ENCODE assay signal across 1 cellular context in the genomic region with DNA sequence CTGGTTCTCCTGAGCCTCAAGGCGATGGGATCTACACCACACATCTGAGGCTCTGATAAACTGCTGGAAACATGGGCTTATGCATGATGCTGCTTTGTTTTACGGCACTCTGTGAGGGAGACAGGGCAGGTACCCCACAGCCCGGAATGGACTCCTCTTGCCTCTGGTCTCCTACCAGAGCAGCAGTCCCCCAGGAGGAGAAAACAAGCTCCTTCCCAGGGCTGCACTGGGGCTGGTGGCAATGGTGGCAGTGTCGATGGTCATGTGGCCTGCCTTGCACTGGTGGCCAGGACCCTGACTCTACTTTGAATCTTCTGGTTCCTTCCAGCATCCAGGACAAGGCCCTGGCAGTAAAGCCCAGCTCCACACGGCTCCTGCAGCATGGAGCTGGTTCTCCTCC.
TF ChIP-seq lines count a peak whose summit lies in the region.

No MANE protein-coding gene starts in this region.

TF ChIP-seq in GM12878, 131 proteins besides CTCF, POLR2A, EP300 and RAD21:
- TF ChIP-seq HCFC1 (IDR thresholded peaks at IDR 0.05; ENCODE audit: low read length) (no peak), ETV6 (conservative IDR thresholded peaks at IDR 0.05 in 1 of 2, IDR thresholded peaks at IDR 0.05 in 1 of 2; ENCODE audit: borderline replicate concordance in 1 of 2, low read depth in 1 of 2) (no peak), ZNF217 (IDR thresholded peaks at IDR 0.05) (no peak), IKZF1 (conservative IDR thresholded peaks at IDR 0.05) (no peak), HDAC2 (IDR thresholded peaks at IDR 0.05) (no peak)
- TF ChIP-seq, protein P1, sequence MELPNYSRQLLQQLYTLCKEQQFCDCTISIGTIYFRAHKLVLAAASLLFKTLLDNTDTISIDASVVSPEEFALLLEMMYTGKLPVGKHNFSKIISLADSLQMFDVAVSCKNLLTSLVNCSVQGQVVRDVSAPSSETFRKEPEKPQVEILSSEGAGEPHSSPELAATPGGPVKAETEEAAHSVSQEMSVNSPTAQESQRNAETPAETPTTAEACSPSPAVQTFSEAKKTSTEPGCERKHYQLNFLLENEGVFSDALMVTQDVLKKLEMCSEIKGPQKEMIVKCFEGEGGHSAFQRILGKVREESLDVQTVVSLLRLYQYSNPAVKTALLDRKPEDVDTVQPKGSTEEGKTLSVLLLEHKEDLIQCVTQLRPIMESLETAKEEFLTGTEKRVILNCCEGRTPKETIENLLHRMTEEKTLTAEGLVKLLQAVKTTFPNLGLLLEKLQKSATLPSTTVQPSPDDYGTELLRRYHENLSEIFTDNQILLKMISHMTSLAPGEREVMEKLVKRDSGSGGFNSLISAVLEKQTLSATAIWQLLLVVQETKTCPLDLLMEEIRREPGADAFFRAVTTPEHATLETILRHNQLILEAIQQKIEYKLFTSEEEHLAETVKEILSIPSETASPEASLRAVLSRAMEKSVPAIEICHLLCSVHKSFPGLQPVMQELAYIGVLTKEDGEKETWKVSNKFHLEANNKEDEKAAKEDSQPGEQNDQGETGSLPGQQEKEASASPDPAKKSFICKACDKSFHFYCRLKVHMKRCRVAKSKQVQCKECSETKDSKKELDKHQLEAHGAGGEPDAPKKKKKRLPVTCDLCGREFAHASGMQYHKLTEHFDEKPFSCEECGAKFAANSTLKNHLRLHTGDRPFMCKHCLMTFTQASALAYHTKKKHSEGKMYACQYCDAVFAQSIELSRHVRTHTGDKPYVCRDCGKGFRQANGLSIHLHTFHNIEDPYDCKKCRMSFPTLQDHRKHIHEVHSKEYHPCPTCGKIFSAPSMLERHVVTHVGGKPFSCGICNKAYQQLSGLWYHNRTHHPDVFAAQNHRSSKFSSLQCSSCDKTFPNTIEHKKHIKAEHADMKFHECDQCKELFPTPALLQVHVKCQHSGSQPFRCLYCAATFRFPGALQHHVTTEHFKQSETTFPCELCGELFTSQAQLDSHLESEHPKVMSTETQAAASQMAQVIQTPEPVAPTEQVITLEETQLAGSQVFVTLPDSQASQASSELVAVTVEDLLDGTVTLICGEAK (IDR thresholded peaks at IDR 0.05; ENCODE audit: borderline replicate concordance): no peak
